In the genomic region with DNA sequence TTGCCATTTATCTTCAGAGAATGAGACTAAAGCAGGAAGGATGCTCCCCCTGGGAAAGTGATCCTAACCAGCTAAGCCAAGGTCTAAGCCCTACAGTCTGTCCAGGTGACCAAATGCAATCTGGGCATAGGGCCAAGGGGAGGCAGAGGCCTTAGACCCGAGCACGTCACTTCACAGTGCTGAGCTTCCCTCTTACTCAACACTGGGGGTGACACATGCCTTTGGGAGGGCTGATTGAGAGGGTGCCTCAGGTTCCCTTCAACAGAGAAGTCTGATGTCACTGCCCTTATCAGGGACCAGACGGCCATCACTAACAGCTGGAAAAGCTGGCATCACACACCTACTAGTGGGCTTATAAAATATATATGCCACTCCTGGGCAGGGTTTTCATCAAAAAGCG, we compare ENCODE assay signal across 9 cellular contexts. TPM values are rescaled to one million over a fixed set of nuclear protein-coding genes. Genes with fewer than 3 reads are reported as not detected.
DNase-seq lines count a peak whose midpoint lies in the region; ATAC-seq and TF ChIP-seq lines count a peak whose summit lies in the region.
"Had no signal": no experiment of that assay in that cellular context is flagged by ENCODE, and none has a peak within 500 bp of the region (broad histone marks: within the 10 kb centered on the region; RNA-seq: fewer than 3 reads in every experiment).

No MANE protein-coding gene starts in this region.

- POLR2A ChIA-PET in GM10248 (lab: Yijun Ruan, JAX), result no interaction called here

- CTCF ChIA-PET in GM10248 (lab: Yijun Ruan, JAX), result interaction anchor here (1.1 to 2.3 kb wide), 2 partner anchors 35 to 100 kb away, joined by 4 to 18 read pairs; a partner anchor contains a TSS

- ATAC-seq in HG03196 (IDR thresholded peaks at IDR 0.05; ENCODE audit: unreplicated experiment), result no peak
- no peak for ATAC-seq in HG02623 (IDR thresholded peaks at IDR 0.05; ENCODE audit: unreplicated experiment)

- H3K4me3 ChIP-seq in AG10803 (ENCODE audit: low read length), result no peak overlapping the region

- DNase-seq in AG10803 (ENCODE audit: low read depth) (peak; percentile 29), LHCN-M2 (ENCODE audit: low read depth) (peak; percentile 64), astrocyte of the hippocampus (ENCODE audit: low read depth, low spot score) (peak; percentile 54), kidney glomerular epithelial cell (lab: John Stamatoyannopoulos, UW) (peak; percentile 45), UCSD-AML1 (lab: John Stamatoyannopoulos, UW; ENCODE audit: unreplicated experiment) (no peak), GM10248 (ENCODE audit: extremely low spot score) (no peak)

- TF ChIP-seq CTCF in AG10803 (conservative IDR thresholded peaks at IDR 0.05; ENCODE audit: low read length) (no peak), GM10248 (IDR thresholded peaks at IDR 0.05; ENCODE audit: control extremely low read depth, extremely low read depth, low read depth, missing control alignments) (no peak)

RNA-seq across cellular contexts. Expression of a gene that starts 4.0 kb away (rescaled TPM):
- 147 and 148 TPM in 2 replicates for total RNA-seq in LHCN-M2 (2014; rRNA removed)
- polyA plus RNA-seq in LHCN-M2 (2012), result 252 TPM

RNA-seq across cellular contexts. Expression of a gene that starts 4.9 kb away (rescaled TPM):
- total RNA-seq in LHCN-M2 (2014; rRNA removed), result 1.1 and 1.7 TPM in 2 replicates
- polyA plus RNA-seq in LHCN-M2 (2012), result 1.1 TPM

RNA-seq across cellular contexts. Expression of a gene that starts 5.1 kb away (rescaled TPM):
- 45.8 and 53.4 TPM in 2 replicates for total RNA-seq in LHCN-M2 (2014; rRNA removed)
- polyA plus RNA-seq in LHCN-M2 (2012), result 29.1 TPM

RNA-seq across cellular contexts. Expression of a gene that starts 11.5 kb away (rescaled TPM):
- total RNA-seq in LHCN-M2 (2014; rRNA removed), result not detected in 2 replicates
- polyA plus RNA-seq in LHCN-M2 (2012), result not detected
- polyA plus RNA-seq: CD14-positive monocyte had no signal

RNA-seq across cellular contexts. Expression of a gene that starts 30.9 kb away (rescaled TPM):
- 0.75 and 0.96 TPM in 2 replicates for total RNA-seq in LHCN-M2 (2014; rRNA removed)
- 0.05 TPM for polyA plus RNA-seq in LHCN-M2 (2012)
- polyA plus RNA-seq: CD14-positive monocyte had no signal

Comparison
In these comparisons a context has a peak if more than half of its experiments do, and no peak if none do; other contexts are left out.
1. DNase-seq: peak in AG10803 (single experiment), LHCN-M2 (single experiment), astrocyte of the hippocampus (single experiment) and kidney glomerular epithelial cell (single experiment); none in UCSD-AML1 (single experiment) and GM10248 (single experiment).